ENCODE assay signal across 8 cellular contexts in genomic region chr10:119078422-119079179, GRCh38. TPM values are rescaled to one million over a fixed set of nuclear protein-coding genes. Genes with fewer than 3 reads are reported as not detected.
DNase-seq lines count a peak whose midpoint lies in the region; ATAC-seq and TF ChIP-seq lines count a peak whose summit lies in the region.

No MANE protein-coding gene starts in this region.

- TF ChIP-seq POLR2A in breast epithelium (IDR thresholded peaks at IDR 0.05) = no peak

- H3K27me3 ChIP-seq in HUES48 (ENCODE audit: control insufficient read depth, insufficient read depth, low read length) = no peaks in the 10 kb centered on the region
- no peaks in the 10 kb centered on the region for H3K27me3 ChIP-seq in breast epithelium
- no peaks in the 10 kb centered on the region for H3K27me3 ChIP-seq in muscle layer of colon (ENCODE audit: control insufficient read depth in 1 of 2, insufficient read depth in 2 of 2, low read length in 2 of 2)

- CTCF ChIA-PET in AG04449 (lab: Yijun Ruan, JAX) = interaction anchor here (1.1 kb wide), 1 partner anchor 26 kb away, joined by 3 read pairs; the partner anchor contains the start of gene DENND10

- H3K4me3 ChIP-seq in AG04449 (ENCODE audit: low read depth, low read length) = peak overlapping the region; percentile 94
- peak overlapping the region; percentile 99 for H3K4me3 ChIP-seq in HUES48 (ENCODE audit: low read depth, low read length)
- H3K4me3 ChIP-seq in breast epithelium = peak overlapping the region; percentile 97 to 99 (median 98)
- peak overlapping the region in 1 of 2 donors; percentile 74 for H3K4me3 ChIP-seq in muscle layer of colon (ENCODE audit: low read depth in 1 of 2, low read length in 2 of 2)

- H3K36me3 ChIP-seq in HUES48 (ENCODE audit: control insufficient read depth, insufficient read depth, low read length) = peaks cover 15% of the 10 kb centered on the region
- H3K36me3 ChIP-seq in breast epithelium = no peaks in the 10 kb centered on the region
- H3K36me3 ChIP-seq in muscle layer of colon (ENCODE audit: insufficient read depth, low read length) = no peaks in the 10 kb centered on the region

- H3K4me1 ChIP-seq in HUES48 (ENCODE audit: control insufficient read depth, insufficient read depth, low read length) (0 out of 2 replicates have a peak, but pooled peaks cover 3% of the 10 kb centered on the region), breast epithelium (no peaks in the 10 kb centered on the region), muscle layer of colon (ENCODE audit: insufficient read depth, low read length) (peaks cover 15% of the 10 kb centered on the region)

- H3K9ac ChIP-seq in HUES48 (ENCODE audit: low read depth, low read length) = peak overlapping the region; percentile 99; the same call in 1 of the 2 replicates
- H3K9ac ChIP-seq in muscle layer of colon (ENCODE audit: low read length) = peak overlapping the region; percentile 73

- H3K9me3 ChIP-seq in HUES48 (ENCODE audit: control insufficient read depth, insufficient read depth, low read length) (no peaks in the 10 kb centered on the region), breast epithelium (no peaks in the 10 kb centered on the region), muscle layer of colon (ENCODE audit: low read length) (no peaks in the 10 kb centered on the region)

- DNase-seq in AG04449 (ENCODE audit: low read depth, low spot score) (no peak), breast epithelium (ENCODE audit: low spot score in 2 of 2) (no peak), EL (no peak), putamen (ENCODE audit: low spot score) (no peak), GM19240 (ENCODE audit: insufficient read length, low spot score) (no peak)

- H3K27ac ChIP-seq in HUES48 (ENCODE audit: low read depth, low read length) = no peak overlapping the region
- H3K27ac ChIP-seq in breast epithelium = peak overlapping the region in 1 of 2 donors; percentile 99
- no peak overlapping the region for H3K27ac ChIP-seq in muscle layer of colon (ENCODE audit: low read depth, low read length)

- TF ChIP-seq CTCF in AG04449 (IDR thresholded peaks at IDR 0.05; ENCODE audit: insufficient read depth, low read length, missing control alignments) (no peak), breast epithelium (IDR thresholded peaks at IDR 0.05) (no peak)

- intact Hi-C loops in breast epithelium (cut with DNase I; ENCODE audit: low total_unique reads) = no loop called here

- POLR2A ChIA-PET in AG04449 (lab: Yijun Ruan, JAX) = no interaction called here

- no peak for ATAC-seq in HG02588 (IDR thresholded peaks at IDR 0.05; ENCODE audit: unreplicated experiment)

RNA-seq across cellular contexts. Expression of gene EIF3A, which starts 2.0 kb away (rescaled TPM):
- total RNA-seq in breast epithelium = 100 to 1,000 TPM; 117 to 166 (median 124) TPM

RNA-seq across cellular contexts. Expression of gene DENND10, which starts 25.3 kb away (rescaled TPM):
- 10 to 100 TPM; 33.8 to 55.0 (median 37.3) TPM for total RNA-seq in breast epithelium

RNA-seq across cellular contexts. Expression of gene NANOS1, which starts 49.1 kb away (rescaled TPM):
- total RNA-seq in breast epithelium = 1 to 10 TPM; 2.9 to 6.4 (median 3.7) TPM
